ENCODE assay signal across 13 cellular contexts in genomic region chr3:57594144-57594543, GRCh38. TPM values are rescaled to one million over a fixed set of nuclear protein-coding genes. Genes with fewer than 3 reads are reported as not detected.
DNase-seq lines count a peak whose midpoint lies in the region; ATAC-seq and TF ChIP-seq lines count a peak whose summit lies in the region.
"Had no signal": no experiment of that assay in that cellular context is flagged by ENCODE, and none has a peak within 500 bp of the region (broad histone marks: within the 10 kb centered on the region; RNA-seq: fewer than 3 reads in every experiment).

No MANE protein-coding gene starts in this region.

- H3K4me3 ChIP-seq in foreskin fibroblast (ENCODE audit: low read depth in 1 of 2, low read length in 2 of 2) (peak overlapping the region; percentile 53 to 100), thoracic aorta (peak overlapping the region; percentile 100)

- H3K27ac ChIP-seq in thoracic aorta, result no peak overlapping the region

- peaks cover 45% of the 10 kb centered on the region for H3K4me1 Mint-ChIP-seq in activated T-cell treated with anti-CD3 and anti-CD28 coated beads, Interleukin-2, amount 50 U/mL, for 72 hours (ENCODE audit: low read depth)
- H3K4me1 Mint-ChIP-seq in activated T-helper 2 cell treated with anti-CD3 and anti-CD28 coated beads, Interferon-gamma antibody, Interleukin-2, Interleukin-4, amounts not matched to agents 10 μg/mL and 5 μg/mL and 100 μg/mL, durations not matched to agents 14 hours and 24 hours and 36 hours (ENCODE audit: low read depth), result peaks cover 29% of the 10 kb centered on the region

- H3K9me3 ChIP-seq in thoracic aorta, result no peaks in the 10 kb centered on the region
- H3K9me3 ChIP-seq: uterus had no signal

- no peaks in the 10 kb centered on the region for H3K36me3 ChIP-seq in thoracic aorta
- H3K36me3 ChIP-seq: uterus had no signal

- intact Hi-C loops in activated T-helper 2 cell treated with anti-CD3 and anti-CD28 coated beads, Interferon-gamma antibody, Interleukin-2, Interleukin-4, amounts not matched to agents 10 μg/mL and 5 μg/mL and 100 μg/mL, durations not matched to agents 14 hours and 24 hours and 36 hours (cut with micrococcal nuclease), result no loop called here

- TF ChIP-seq CTCF in foreskin fibroblast (IDR thresholded peaks at IDR 0.05; ENCODE audit: low read depth, low read length), result no peak
- no peak for TF ChIP-seq CTCF in thoracic aorta (IDR thresholded peaks at IDR 0.05)

- no peaks in the 10 kb centered on the region for H3K27me3 Mint-ChIP-seq in activated T-cell treated with anti-CD3 and anti-CD28 coated beads, Interleukin-2, amount 50 U/mL, for 72 hours (ENCODE audit: low read depth)
- H3K27me3 Mint-ChIP-seq in activated T-helper 2 cell treated with anti-CD3 and anti-CD28 coated beads, Interferon-gamma antibody, Interleukin-2, Interleukin-4, amounts not matched to agents 10 μg/mL and 5 μg/mL and 100 μg/mL, durations not matched to agents 14 hours and 24 hours and 36 hours (ENCODE audit: low read depth), result no peaks in the 10 kb centered on the region
- H3K27me3 Mint-ChIP-seq: B cell; dendritic cell treated with granulocyte-macrophage colony-stimulating factor and Interleukin-4, amounts not matched to agents 40 ng/mL and 50 ng/mL, for 4 days had no signal

- no peak for ATAC-seq in activated T-cell treated with anti-CD3 and anti-CD28 coated beads, Interleukin-2, amount 50 U/mL, for 72 hours (replicated peaks in 1 of 2)
- ATAC-seq in thoracic aorta (ENCODE audit: insufficient number of reproducible peaks, low FRiP score, low read depth) (no peak), GM18517 (IDR thresholded peaks at IDR 0.05; ENCODE audit: unreplicated experiment) (no peak), GM21786 (IDR thresholded peaks at IDR 0.05; ENCODE audit: unreplicated experiment) (no peak)

- H3K27me3 ChIP-seq in thoracic aorta (replicated peaks; ENCODE audit: insufficient read depth), result no peaks in the 10 kb centered on the region
- H3K27me3 ChIP-seq: uterus had no signal

- DNase-seq in activated T-cell treated with anti-CD3 and anti-CD28 coated beads, Interleukin-2, amount 50 U/mL, for 72 hours, result no peak
- no peak for DNase-seq in activated T-cell treated with anti-CD3 and anti-CD28 coated beads, Interleukin-2, amount 50 U/mL, for 1 hour
- DNase-seq in activated T-helper 2 cell treated with anti-CD3 and anti-CD28 coated beads, Interferon-gamma antibody, Interleukin-2, Interleukin-4, amounts not matched to agents 10 μg/mL and 5 μg/mL and 100 μg/mL, durations not matched to agents 14 hours and 24 hours and 36 hours (ENCODE audit: low spot score), result no peak
- no peak for DNase-seq in foreskin fibroblast
- no peak for DNase-seq in thoracic aorta (ENCODE audit: low spot score)
- no peak for DNase-seq in NCI-H82 (lab: John Stamatoyannopoulos, UW)
- DNase-seq: SHP77 treated with DMSO at 0.1 percent for 48 hours; stimulated activated CD4-positive, alpha-beta T cell treated with anti-CD3 and anti-CD28 coated beads, Interleukin-4, amount 100 ng/mL, for 1 hour; uterus had no signal

- peaks cover 37 to 65% of the 10 kb centered on the region in 2 donors for H3K4me1 ChIP-seq in thoracic aorta (ENCODE audit: control insufficient read depth in 1 of 2, low read depth in 2 of 2)

- H3K4me3 Mint-ChIP-seq in activated T-cell treated with anti-CD3 and anti-CD28 coated beads, Interleukin-2, amount 50 U/mL, for 72 hours, result peak overlapping the region; percentile 96 to 97
- peak overlapping the region; percentile 97 for H3K4me3 Mint-ChIP-seq in activated T-helper 2 cell treated with anti-CD3 and anti-CD28 coated beads, Interferon-gamma antibody, Interleukin-2, Interleukin-4, amounts not matched to agents 10 μg/mL and 5 μg/mL and 100 μg/mL, durations not matched to agents 14 hours and 24 hours and 36 hours (ENCODE audit: low read depth)

- no peaks in the 10 kb centered on the region for H3K9me3 Mint-ChIP-seq in activated T-cell treated with anti-CD3 and anti-CD28 coated beads, Interleukin-2, amount 50 U/mL, for 72 hours
- no peaks in the 10 kb centered on the region for H3K9me3 Mint-ChIP-seq in activated T-helper 2 cell treated with anti-CD3 and anti-CD28 coated beads, Interferon-gamma antibody, Interleukin-2, Interleukin-4, amounts not matched to agents 10 μg/mL and 5 μg/mL and 100 μg/mL, durations not matched to agents 14 hours and 24 hours and 36 hours
- H3K9me3 Mint-ChIP-seq: dendritic cell treated with granulocyte-macrophage colony-stimulating factor and Interleukin-4, amounts not matched to agents 40 ng/mL and 50 ng/mL, for 4 days had no signal

- H3K27ac Mint-ChIP-seq in activated T-cell treated with anti-CD3 and anti-CD28 coated beads, Interleukin-2, amount 50 U/mL, for 72 hours, result peak overlapping the region; percentile 99
- no peak overlapping the region for H3K27ac Mint-ChIP-seq in activated T-helper 2 cell treated with anti-CD3 and anti-CD28 coated beads, Interferon-gamma antibody, Interleukin-2, Interleukin-4, amounts not matched to agents 10 μg/mL and 5 μg/mL and 100 μg/mL, durations not matched to agents 14 hours and 24 hours and 36 hours
- H3K27ac Mint-ChIP-seq: B cell; dendritic cell treated with granulocyte-macrophage colony-stimulating factor and Interleukin-4, amounts not matched to agents 40 ng/mL and 50 ng/mL, for 4 days had no signal

- H3K36me3 Mint-ChIP-seq in activated T-cell treated with anti-CD3 and anti-CD28 coated beads, Interleukin-2, amount 50 U/mL, for 72 hours (ENCODE audit: insufficient read depth in 2 of 2), result peaks cover 6 to 18% of the 10 kb centered on the region in 2 donors
- peaks cover 60% of the 10 kb centered on the region for H3K36me3 Mint-ChIP-seq in activated T-helper 2 cell treated with anti-CD3 and anti-CD28 coated beads, Interferon-gamma antibody, Interleukin-2, Interleukin-4, amounts not matched to agents 10 μg/mL and 5 μg/mL and 100 μg/mL, durations not matched to agents 14 hours and 24 hours and 36 hours (ENCODE audit: low read depth)

RNA-seq across cellular contexts. Expression of gene ARF4, which starts 3.0 kb away (rescaled TPM):
- 10 to 100 TPM; 67.2 to 76.3 TPM for total RNA-seq in activated T-cell treated with anti-CD3 and anti-CD28 coated beads, Interleukin-2, amount 50 U/mL, for 72 hours
- total RNA-seq in activated T-helper 2 cell treated with anti-CD3 and anti-CD28 coated beads, Interferon-gamma antibody, Interleukin-2, Interleukin-4, amounts not matched to agents 10 μg/mL and 5 μg/mL and 100 μg/mL, durations not matched to agents 14 hours and 24 hours and 36 hours, result 93.6 and 95.6 TPM in 2 replicates
- total RNA-seq in thoracic aorta, result 100 to 1,000 TPM; 136 to 139 TPM

RNA-seq across cellular contexts. Expression of gene PDE12, which starts 38.1 kb away (rescaled TPM):
- total RNA-seq in activated T-cell treated with anti-CD3 and anti-CD28 coated beads, Interleukin-2, amount 50 U/mL, for 72 hours, result 10 to 100 TPM; 19.6 to 20.8 TPM
- total RNA-seq in activated T-helper 2 cell treated with anti-CD3 and anti-CD28 coated beads, Interferon-gamma antibody, Interleukin-2, Interleukin-4, amounts not matched to agents 10 μg/mL and 5 μg/mL and 100 μg/mL, durations not matched to agents 14 hours and 24 hours and 36 hours, result 26.4 and 28.1 TPM in 2 replicates
- total RNA-seq in thoracic aorta, result 10 to 100 TPM; 20.6 to 38.7 TPM

RNA-seq across cellular contexts. Expression of gene DNAH12, which starts 50.0 kb away (rescaled TPM):
- total RNA-seq in activated T-cell treated with anti-CD3 and anti-CD28 coated beads, Interleukin-2, amount 50 U/mL, for 72 hours, result under 1 TPM; 0.21 to 0.26 TPM
- 0.11 TPM in 1 of 2 replicates, not detected in the other for total RNA-seq in activated T-helper 2 cell treated with anti-CD3 and anti-CD28 coated beads, Interferon-gamma antibody, Interleukin-2, Interleukin-4, amounts not matched to agents 10 μg/mL and 5 μg/mL and 100 μg/mL, durations not matched to agents 14 hours and 24 hours and 36 hours
- under 1 TPM; 0.14 to 0.95 TPM for total RNA-seq in thoracic aorta
